In genomic region chrX:19886888-19887531, GRCh38 we compare ENCODE assay signal across 8 cellular contexts. TPM values are rescaled to one million over a fixed set of nuclear protein-coding genes. Genes with fewer than 3 reads are reported as not detected.
DNase-seq lines count a peak whose midpoint lies in the region; ATAC-seq and TF ChIP-seq lines count a peak whose summit lies in the region.

No MANE protein-coding gene starts in this region.

- TF ChIP-seq POLR2A in erythroblast (IDR thresholded peaks at IDR 0.05; ENCODE audit: low read length), result no peak

- ATAC-seq in HG02870 (IDR thresholded peaks at IDR 0.05; ENCODE audit: unreplicated experiment), result peak; percentile 5
- peak; percentile 58 to 73 for ATAC-seq in natural killer cell treated with Interleukin-12 subunit alpha and Interleukin-12 subunit beta and Interleukin-15 and Interleukin-18, amount 100 ng/mL, for 72 hours
- no peak for ATAC-seq in HG03571 (IDR thresholded peaks at IDR 0.05; ENCODE audit: unreplicated experiment)

- H3K4me1 Mint-ChIP-seq in natural killer cell treated with Interleukin-12 subunit alpha and Interleukin-12 subunit beta and Interleukin-15 and Interleukin-18, amount 100 ng/mL, for 72 hours (ENCODE audit: low read depth in 2 of 2), result peaks cover 33 to 41% of the 10 kb centered on the region in 2 donors

- peaks cover 0 to 3% of the 10 kb centered on the region in 2 donors for H3K27me3 Mint-ChIP-seq in natural killer cell treated with Interleukin-12 subunit alpha and Interleukin-12 subunit beta and Interleukin-15 and Interleukin-18, amount 100 ng/mL, for 72 hours

- no peaks in the 10 kb centered on the region for H3K9me3 Mint-ChIP-seq in natural killer cell treated with Interleukin-12 subunit alpha and Interleukin-12 subunit beta and Interleukin-15 and Interleukin-18, amount 100 ng/mL, for 72 hours

- peak overlapping the region; percentile 68 to 78 for H3K27ac Mint-ChIP-seq in natural killer cell treated with Interleukin-12 subunit alpha and Interleukin-12 subunit beta and Interleukin-15 and Interleukin-18, amount 100 ng/mL, for 72 hours

- DNase-seq in D341Med (ENCODE audit: low spot score), result peak; percentile 56
- DNase-seq in activated CD4-positive, alpha-beta T cell treated with anti-CD3 and anti-CD28 coated beads for 4 hours, result peak; percentile 8 to 30
- DNase-seq in erythroblast (lab: John Stamatoyannopoulos, UW), result peak; percentile 52 to 55
- peak; percentile 71 for DNase-seq in natural killer cell treated with Interleukin-12 subunit alpha and Interleukin-12 subunit beta and Interleukin-15 and Interleukin-18, amount 100 ng/mL, for 72 hours (ENCODE audit: low spot score)
- no peak for DNase-seq in globus pallidus (ENCODE audit: low spot score)
- no peak for DNase-seq in NCI-H69 (lab: John Stamatoyannopoulos, UW)

- peak overlapping the region; percentile 86 for H3K4me3 Mint-ChIP-seq in natural killer cell treated with Interleukin-12 subunit alpha and Interleukin-12 subunit beta and Interleukin-15 and Interleukin-18, amount 100 ng/mL, for 72 hours

- no peaks in the 10 kb centered on the region for H3K36me3 Mint-ChIP-seq in natural killer cell treated with Interleukin-12 subunit alpha and Interleukin-12 subunit beta and Interleukin-15 and Interleukin-18, amount 100 ng/mL, for 72 hours

RNA-seq across cellular contexts. Expression of gene SH3KBP1, which starts 0.4 kb away (rescaled TPM):
- total RNA-seq in natural killer cell treated with Interleukin-12 subunit alpha and Interleukin-12 subunit beta and Interleukin-15 and Interleukin-18, amount 100 ng/mL, for 72 hours, result 10 to 100 TPM; 68.5 to 83.4 TPM

Comparison
In these comparisons a context has a peak if more than half of its experiments do, and no peak if none do; other contexts are left out.
1. DNase-seq: peak in D341Med (single experiment), activated CD4-positive, alpha-beta T cell treated with anti-CD3 and anti-CD28 coated beads for 4 hours (2 of 2), erythroblast (2 of 2) and natural killer cell treated with Interleukin-12 subunit alpha and Interleukin-12 subunit beta and Interleukin-15 and Interleukin-18, amount 100 ng/mL, for 72 hours (single experiment); none in globus pallidus (single experiment) and NCI-H69 (single experiment).